27 cellular contexts compared by ENCODE assay signal in the genomic region with DNA sequence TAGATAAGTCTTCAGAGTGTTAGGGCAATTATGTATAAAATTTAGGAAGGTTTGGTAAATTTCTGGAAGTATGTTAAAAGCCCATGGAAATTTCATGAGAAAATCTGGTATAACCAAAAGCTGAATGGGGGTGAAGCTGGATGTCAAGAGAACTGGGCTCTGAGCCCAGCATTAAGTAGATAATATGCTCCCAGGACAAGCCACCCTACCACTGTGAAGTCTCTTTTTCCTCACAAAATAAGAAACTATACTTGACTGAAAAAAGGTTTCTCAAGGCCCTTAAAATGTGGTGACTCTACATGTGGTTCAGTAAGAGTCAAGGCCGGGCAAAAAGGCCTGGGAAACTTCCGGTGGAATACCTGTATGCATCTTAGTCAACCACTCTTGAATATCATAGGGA.
"Had no signal": no experiment of that assay in that cellular context is flagged by ENCODE, and none has a peak within 500 bp of the region (broad histone marks: within the 10 kb centered on the region; RNA-seq: fewer than 3 reads in every experiment).

No MANE protein-coding gene starts in this region.

- H3K4me3 ChIP-seq: ascending aorta, cardiac muscle cell, SJSA1 had no signal

- H3K27me3 Mint-ChIP-seq: activated CD4-positive, alpha-beta T cell treated with anti-CD3 and anti-CD28 coated beads for 36 hours; activated CD4-positive, alpha-beta T cell treated with anti-CD3 and anti-CD28 coated beads, Interleukin-2, amount 10 ng/mL, durations not matched to agents 7 days and 5 days; activated naive CD4-positive, alpha-beta T cell treated with anti-CD3 and anti-CD28 coated beads, Interleukin-2, amount 50 U/mL, for 24 hours had no signal

- H3K9ac ChIP-seq: SK-N-SH had no signal

- H3K27ac ChIP-seq: cardiac muscle cell, SJSA1 had no signal

- H3K9me3 ChIP-seq: ascending aorta, SJSA1, SK-N-SH had no signal

- H3K9me3 Mint-ChIP-seq: activated CD4-positive, alpha-beta T cell treated with anti-CD3 and anti-CD28 coated beads, Interleukin-2, amount 10 ng/mL, durations not matched to agents 7 days and 5 days; activated naive CD4-positive, alpha-beta T cell treated with anti-CD3 and anti-CD28 coated beads, Interleukin-2, amount 50 U/mL, for 24 hours; activated naive CD8-positive, alpha-beta T cell treated with anti-CD3 and anti-CD28 coated beads, Interleukin-2, amount 10 ng/mL, durations not matched to agents 7 days and 5 days; activated T-cell treated with anti-CD3 and anti-CD28 coated beads, Interleukin-2, amount 50 U/mL, for 24 hours; activated T-helper 2 cell treated with anti-CD3 and anti-CD28 coated beads, Interferon-gamma antibody, Interleukin-2, Interleukin-4, amounts not matched to agents 10 μg/mL and 5 μg/mL and 100 μg/mL, durations not matched to agents 14 hours and 24 hours and 36 hours; T-helper 1 cell treated with Interleukin-12 subunit alpha and Interleukin-12 subunit beta and Interleukin-4 antibody, amounts not matched to agents 30 μg/mL and 1 μg/mL, for 36 hours; T-helper 2 cell treated with Interferon-gamma antibody and Interleukin-4, amounts not matched to agents 5 μg/mL and 100 μg/mL, for 36 hours had no signal

- ATAC-seq: activated CD4-positive, alpha-beta T cell treated with anti-CD3 and anti-CD28 coated beads for 36 hours; activated CD4-positive, CD25-positive, alpha-beta regulatory T cell treated with anti-CD3 and anti-CD28 coated beads, Interleukin-2, amount 50 U/mL, for 24 hours; activated CD8-positive, alpha-beta T cell treated with anti-CD3 and anti-CD28 coated beads, Interleukin-2, amount 10 ng/mL, durations not matched to agents 7 days and 5 days had no signal

- H3K27me3 ChIP-seq: ascending aorta, cardiac muscle cell, SJSA1 had no signal

- H3K36me3 Mint-ChIP-seq: activated naive CD4-positive, alpha-beta T cell treated with anti-CD3 and anti-CD28 coated beads, Interleukin-2, amount 50 U/mL, for 24 hours; activated naive CD8-positive, alpha-beta T cell treated with anti-CD3 and anti-CD28 coated beads, Interleukin-2, amount 10 ng/mL, durations not matched to agents 7 days and 5 days had no signal

- H3K4me1 Mint-ChIP-seq: activated CD4-positive, alpha-beta T cell treated with anti-CD3 and anti-CD28 coated beads for 36 hours; activated CD4-positive, alpha-beta T cell treated with anti-CD3 and anti-CD28 coated beads, Interleukin-2, amount 10 ng/mL, durations not matched to agents 7 days and 5 days; activated naive CD4-positive, alpha-beta T cell treated with anti-CD3 and anti-CD28 coated beads, Interleukin-2, amount 50 U/mL, for 24 hours; activated naive CD8-positive, alpha-beta T cell treated with anti-CD3 and anti-CD28 coated beads, Interleukin-2, amount 10 ng/mL, durations not matched to agents 7 days and 5 days had no signal

- H3K4me2 ChIP-seq: SK-N-SH had no signal

- H3K4me3 Mint-ChIP-seq: activated CD4-positive, alpha-beta T cell treated with anti-CD3 and anti-CD28 coated beads for 36 hours; activated CD4-positive, alpha-beta T cell treated with anti-CD3 and anti-CD28 coated beads, Interleukin-2, amount 10 ng/mL, durations not matched to agents 7 days and 5 days; activated CD8-positive, alpha-beta T cell treated with anti-CD3 and anti-CD28 coated beads, Interleukin-2, amount 10 ng/mL, durations not matched to agents 7 days and 5 days; activated naive CD4-positive, alpha-beta T cell treated with anti-CD3 and anti-CD28 coated beads, Interleukin-2, amount 50 U/mL, for 24 hours; activated naive CD8-positive, alpha-beta T cell treated with anti-CD3 and anti-CD28 coated beads, Interleukin-2, amount 10 ng/mL, durations not matched to agents 7 days and 5 days; activated T-cell treated with anti-CD3 and anti-CD28 coated beads, Interleukin-2, amount 50 U/mL, for 24 hours; T-helper 1 cell treated with Interleukin-12 subunit alpha and Interleukin-12 subunit beta and Interleukin-4 antibody, amounts not matched to agents 30 μg/mL and 1 μg/mL, for 36 hours; T-helper 2 cell treated with Interferon-gamma antibody and Interleukin-4, amounts not matched to agents 5 μg/mL and 100 μg/mL, for 36 hours had no signal

- DNase-seq: activated CD4-positive, alpha-beta T cell treated with anti-CD3 and anti-CD28 coated beads for 36 hours; activated CD4-positive, alpha-beta T cell treated with anti-CD3 and anti-CD28 coated beads, Interleukin-2, amount 10 ng/mL, durations not matched to agents 7 days and 5 days; activated CD4-positive, alpha-beta T cell treated with anti-CD3 and anti-CD28 coated beads, Interleukin-2, amount 50 U/mL, for 48 hours; activated CD8-positive, alpha-beta T cell treated with anti-CD3 and anti-CD28 coated beads, Interleukin-2, amount 10 ng/mL, durations not matched to agents 7 days and 5 days; activated gamma-delta T cell; activated naive CD4-positive, alpha-beta T cell treated with Interleukin-2 at 50 U/mL for 16 hours; activated naive CD8-positive, alpha-beta T cell treated with anti-CD3 and anti-CD28 coated beads, Interleukin-2, amount 10 ng/mL, durations not matched to agents 7 days and 5 days; activated T-cell treated with anti-CD3 and anti-CD28 coated beads, Interleukin-2, amount 50 U/mL, for 24 hours; amygdala; NCI-H1105; NCI-H1436; NCI-H1694; NCI-H1930; NCI-H2081 treated with DMSO at 0.1 percent for 48 hours; NCI-H345; NCI-H524 treated with DMSO at 0.1 percent for 48 hours; OCI-M1; SHP77 treated with DMSO at 0.1 percent for 48 hours; SK-N-SH had no signal

- H3K36me3 ChIP-seq: ascending aorta, cardiac muscle cell, SJSA1 had no signal

- H3K27ac Mint-ChIP-seq: activated CD4-positive, alpha-beta T cell treated with anti-CD3 and anti-CD28 coated beads for 36 hours; activated CD4-positive, alpha-beta T cell treated with anti-CD3 and anti-CD28 coated beads, Interleukin-2, amount 10 ng/mL, durations not matched to agents 7 days and 5 days; activated CD8-positive, alpha-beta T cell treated with anti-CD3 and anti-CD28 coated beads, Interleukin-2, amount 10 ng/mL, durations not matched to agents 7 days and 5 days; activated naive CD4-positive, alpha-beta T cell treated with anti-CD3 and anti-CD28 coated beads, Interleukin-2, amount 50 U/mL, for 24 hours; activated naive CD8-positive, alpha-beta T cell treated with anti-CD3 and anti-CD28 coated beads, Interleukin-2, amount 10 ng/mL, durations not matched to agents 7 days and 5 days; activated T-cell treated with anti-CD3 and anti-CD28 coated beads, Interleukin-2, amount 50 U/mL, for 24 hours; activated T-helper 2 cell treated with anti-CD3 and anti-CD28 coated beads, Interferon-gamma antibody, Interleukin-2, Interleukin-4, amounts not matched to agents 10 μg/mL and 5 μg/mL and 100 μg/mL, durations not matched to agents 14 hours and 24 hours and 36 hours; T-helper 1 cell treated with Interleukin-12 subunit alpha and Interleukin-12 subunit beta and Interleukin-4 antibody, amounts not matched to agents 30 μg/mL and 1 μg/mL, for 36 hours; T-helper 2 cell treated with Interferon-gamma antibody and Interleukin-4, amounts not matched to agents 5 μg/mL and 100 μg/mL, for 36 hours had no signal
